In genomic region chr2:11830708-11831301, GRCh38 we compare ENCODE assay signal across 8 cellular contexts.
DNase-seq lines count a peak whose midpoint lies in the region; ATAC-seq and TF ChIP-seq lines count a peak whose summit lies in the region.

No MANE protein-coding gene starts in this region.

- no peak for DNase-seq in activated CD4-positive, alpha-beta T cell treated with anti-CD3 and anti-CD28 coated beads, Interleukin-2, amount 10 ng/mL, durations not matched to agents 24 days and 14 days
- DNase-seq in activated CD4-positive, alpha-beta T cell treated with anti-CD3 and anti-CD28 coated beads, Interleukin-2, amount 50 U/mL, for 48 hours, result no peak
- no peak for DNase-seq in activated naive CD8-positive, alpha-beta T cell treated with anti-CD3 and anti-CD28 coated beads for 36 hours
- no peak for DNase-seq in right lobe of liver
- DNase-seq in thyroid gland, result no peak
- DNase-seq in NCI-H128 (lab: John Stamatoyannopoulos, UW; ENCODE audit: unreplicated experiment), result no peak
- no peak for DNase-seq in nucleus accumbens (lab: John Stamatoyannopoulos, UW)
- no peak for DNase-seq in activated CD4-positive, CD25-positive, alpha-beta regulatory T cell treated with anti-CD3 and anti-CD28 coated beads, Interleukin-2, amount 50 U/mL, for 72 hours

- H3K4me3 Mint-ChIP-seq in activated CD4-positive, alpha-beta T cell treated with anti-CD3 and anti-CD28 coated beads, Interleukin-2, amount 10 ng/mL, durations not matched to agents 24 days and 14 days, result peak overlapping the region; percentile 73
- H3K4me3 Mint-ChIP-seq in activated naive CD8-positive, alpha-beta T cell treated with anti-CD3 and anti-CD28 coated beads for 36 hours, result peak overlapping the region; percentile 54

- no peaks in the 10 kb centered on the region for H3K27me3 ChIP-seq in right lobe of liver
- no peaks in the 10 kb centered on the region for H3K27me3 ChIP-seq in thyroid gland

- H3K36me3 ChIP-seq in right lobe of liver (peaks cover 0 to 8% (median 1%) of the 10 kb centered on the region in 4 donors), thyroid gland (peaks cover 0 to 12% of the 10 kb centered on the region in 2 donors)

- peaks cover 44% of the 10 kb centered on the region for H3K27me3 Mint-ChIP-seq in activated CD4-positive, alpha-beta T cell treated with anti-CD3 and anti-CD28 coated beads, Interleukin-2, amount 10 ng/mL, durations not matched to agents 24 days and 14 days
- H3K27me3 Mint-ChIP-seq in activated naive CD8-positive, alpha-beta T cell treated with anti-CD3 and anti-CD28 coated beads for 36 hours, result peaks cover 5% of the 10 kb centered on the region

- H3K36me3 Mint-ChIP-seq in activated CD4-positive, alpha-beta T cell treated with anti-CD3 and anti-CD28 coated beads, Interleukin-2, amount 10 ng/mL, durations not matched to agents 24 days and 14 days (ENCODE audit: low read depth), result peaks cover 22% of the 10 kb centered on the region
- peaks cover 9% of the 10 kb centered on the region for H3K36me3 Mint-ChIP-seq in activated naive CD8-positive, alpha-beta T cell treated with anti-CD3 and anti-CD28 coated beads for 36 hours

- peaks cover 16% of the 10 kb centered on the region for H3K9me3 Mint-ChIP-seq in activated CD4-positive, alpha-beta T cell treated with anti-CD3 and anti-CD28 coated beads, Interleukin-2, amount 10 ng/mL, durations not matched to agents 24 days and 14 days
- peaks cover 10% of the 10 kb centered on the region for H3K9me3 Mint-ChIP-seq in activated naive CD8-positive, alpha-beta T cell treated with anti-CD3 and anti-CD28 coated beads for 36 hours

- no peaks in the 10 kb centered on the region for H3K9me3 ChIP-seq in right lobe of liver
- H3K9me3 ChIP-seq in thyroid gland, result no peaks in the 10 kb centered on the region

- H3K27ac Mint-ChIP-seq in activated CD4-positive, alpha-beta T cell treated with anti-CD3 and anti-CD28 coated beads, Interleukin-2, amount 10 ng/mL, durations not matched to agents 24 days and 14 days, result peak overlapping the region; percentile 85
- H3K27ac Mint-ChIP-seq in activated naive CD8-positive, alpha-beta T cell treated with anti-CD3 and anti-CD28 coated beads for 36 hours, result peak overlapping the region; percentile 72

- H3K4me1 ChIP-seq in right lobe of liver (peaks cover 0 to 28% (median 5%) of the 10 kb centered on the region in 4 donors), thyroid gland (peaks cover 18 to 20% of the 10 kb centered on the region in 2 donors)

- intact Hi-C loops in activated CD4-positive, alpha-beta T cell treated with anti-CD3 and anti-CD28 coated beads, Interleukin-2, amount 10 ng/mL, durations not matched to agents 24 days and 14 days (cut with micrococcal nuclease), result loop anchor here (1.0 to 5.0 kb wide), 8 partner anchors 84 to 1026 kb away; partner anchors contain the start of genes LPIN1 and TRIB2
- intact Hi-C loops in right lobe of liver (cut with DNase I), result no loop called here
- intact Hi-C loops in thyroid gland (cut with DNase I), result loop anchor here (10.0 kb wide), 1 partner anchor 1174 kb away; no protein-coding TSS in a partner anchor

- peak overlapping the region in 2 of 3 donors; percentile 54 to 58 for H3K27ac ChIP-seq in right lobe of liver
- H3K27ac ChIP-seq in thyroid gland, result peak overlapping the region; percentile 58 to 91 (median 71)

- peaks cover 37% of the 10 kb centered on the region for H3K4me1 Mint-ChIP-seq in activated CD4-positive, alpha-beta T cell treated with anti-CD3 and anti-CD28 coated beads, Interleukin-2, amount 10 ng/mL, durations not matched to agents 24 days and 14 days
- H3K4me1 Mint-ChIP-seq in activated naive CD8-positive, alpha-beta T cell treated with anti-CD3 and anti-CD28 coated beads for 36 hours, result peaks cover 48% of the 10 kb centered on the region

- TF ChIP-seq POLR2A in right lobe of liver (IDR thresholded peaks at IDR 0.05) (no peak), thyroid gland (IDR thresholded peaks at IDR 0.05) (no peak)

- no peak for TF ChIP-seq CTCF in right lobe of liver (IDR thresholded peaks at IDR 0.05)
- no peak for TF ChIP-seq CTCF in thyroid gland (IDR thresholded peaks at IDR 0.05)

- 46% methylated on average over 7 of the region's 7 CpGs for WGBS in right lobe of liver (ENCODE audit: insufficient coverage, low coverage, low lambda C conversion rate, missing lambda C conversion rate)
- WGBS in thyroid gland, 2 donors, result 69 to 72% methylated on average over 7 of the region's 7 CpGs

- ATAC-seq in right lobe of liver, result peak in 2 of 4 donors; percentile 5 to 51

- peak overlapping the region in 2 of 3 donors; percentile 5 to 28 for H3K4me3 ChIP-seq in right lobe of liver
- no peak overlapping the region for H3K4me3 ChIP-seq in thyroid gland (replicated peaks in 1 of 3)

Comparison
In these comparisons a context has a peak if more than half of its experiments do, and no peak if none do; other contexts are left out.
1. H3K4me3 ChIP-seq: peak in right lobe of liver (2 of 3); none in thyroid gland (0 of 3).
2. intact Hi-C loops: an anchor here in activated CD4-positive, alpha-beta T cell treated with anti-CD3 and anti-CD28 coated beads, Interleukin-2, amount 10 ng/mL, durations not matched to agents 24 days and 14 days (1.0 to 5.0 kb wide) and thyroid gland (10.0 kb wide); none called in right lobe of liver.